8 cellular contexts compared by ENCODE assay signal in genomic region chr9:124222918-124223720, GRCh38. TPM values are rescaled to one million over a fixed set of nuclear protein-coding genes. Genes with fewer than 3 reads are reported as not detected.
DNase-seq lines count a peak whose midpoint lies in the region; ATAC-seq, FAIRE-seq and TF ChIP-seq lines count a peak whose summit lies in the region.

No MANE protein-coding gene starts in this region.

- no peak for FAIRE-seq in small intestine (lab: Jason Lieb, UNC)

- H3K36me3 ChIP-seq in Peyer's patch (no peaks in the 10 kb centered on the region), small intestine (ENCODE audit: control insufficient read depth in 2 of 2, insufficient read depth in 2 of 2, low read length in 2 of 2) (no peaks in the 10 kb centered on the region)

- H3K9me3 ChIP-seq in Peyer's patch (no peaks in the 10 kb centered on the region), small intestine (ENCODE audit: control insufficient read depth, low read depth) (no peaks in the 10 kb centered on the region)

- no peaks in the 10 kb centered on the region for H3K27me3 ChIP-seq in Peyer's patch
- H3K27me3 ChIP-seq in small intestine (ENCODE audit: control insufficient read depth in 2 of 2, insufficient read depth in 2 of 2, low read length in 2 of 2): no peaks in the 10 kb centered on the region

- TF ChIP-seq CTCF in Peyer's patch (IDR thresholded peaks at IDR 0.05): no peak

- peaks cover 9 to 52% (median 19%) of the 10 kb centered on the region in 4 donors for H3K4me1 ChIP-seq in Peyer's patch
- H3K4me1 ChIP-seq in small intestine (ENCODE audit: control insufficient read depth in 2 of 2, insufficient read depth in 1 of 2, low read depth in 1 of 2, low read length in 1 of 2): peaks cover 3 to 9% of the 10 kb centered on the region in 2 donors

- WGBS in small intestine, 3 donors: 16 to 60% (median 37%) methylated on average over 10 of the region's 10 CpGs

- no peak overlapping the region for H3K4me3 ChIP-seq in Peyer's patch
- H3K4me3 ChIP-seq in small intestine (ENCODE audit: low read depth in 1 of 2, low read length in 2 of 2): no peak overlapping the region

- no peak for TF ChIP-seq POLR2A in Peyer's patch (IDR thresholded peaks at IDR 0.05)

- ATAC-seq in Right ventricle myocardium superior (ENCODE audit: poor library complexity) (peak; percentile 71), HG03039 (IDR thresholded peaks at IDR 0.05; ENCODE audit: unreplicated experiment) (no peak), GM21737 (IDR thresholded peaks at IDR 0.05; ENCODE audit: unreplicated experiment) (no peak), GM18502 (IDR thresholded peaks at IDR 0.05; ENCODE audit: poor library complexity, unreplicated experiment) (no peak)

- DNase-seq in HT-29 (ENCODE audit: low spot score): peak; percentile 96
- DNase-seq in Peyer's patch: peak in 2 of 3 donors; percentile 93 to 95
- peak; percentile 91 for DNase-seq in Right ventricle myocardium superior
- peak; percentile 99 for DNase-seq in small intestine
- no peak for DNase-seq in GOT3 (lab: John Stamatoyannopoulos, UW)

- intact Hi-C loops in Right ventricle myocardium superior (cut with DNase I): no loop called here

- H3K27ac ChIP-seq in Peyer's patch (peak overlapping the region in 3 of 4 donors; percentile 39 to 95 (median 86)), small intestine (ENCODE audit: low read depth in 1 of 2, low read length in 1 of 2) (peak overlapping the region; percentile 37 to 77)

RNA-seq across cellular contexts. Expression of gene NEK6, which starts 34.6 kb away (rescaled TPM):
- total RNA-seq in HT-29 (2014; rRNA removed; shearing (Covaris generic)): 17.0 and 22.1 TPM in 2 replicates
- 10 to 100 TPM; 38.4 to 77.6 (median 46.9) TPM for total RNA-seq in Peyer's patch
- 10.3 TPM for total RNA-seq in Right ventricle myocardium superior
- 10 to 100 TPM in 2 of 3 donors, 1 to 10 TPM in 1; 9.7 to 28.9 (median 18.3) TPM for polyA plus RNA-seq in small intestine
